ENCODE assay signal across 7 cellular contexts in genomic region chrX:53883196-53883595, GRCh38.
"Had no signal": no experiment of that assay in that cellular context is flagged by ENCODE, and none has a peak within 500 bp of the region (broad histone marks: within the 10 kb centered on the region; RNA-seq: fewer than 3 reads in every experiment).

No MANE protein-coding gene starts in this region.

- DNase-seq: IMR-90, KBM-7, KG1 had no signal

- ATAC-seq: K562 had no signal

- FAIRE-seq: HTR-8/SVneo, K562 had no signal

- H3K4me1 Mint-ChIP-seq: IgD-negative memory B cell had no signal

- H3K4me3 ChIP-seq: K562 had no signal

- H3K9me3 Mint-ChIP-seq: IgD-negative memory B cell had no signal

- H3K27ac ChIP-seq: HL-60 had no signal

- H3K27ac Mint-ChIP-seq: IgD-negative memory B cell had no signal

- H3K4me3 Mint-ChIP-seq: IgD-negative memory B cell had no signal
